15 cellular contexts compared by ENCODE assay signal in the genomic region with DNA sequence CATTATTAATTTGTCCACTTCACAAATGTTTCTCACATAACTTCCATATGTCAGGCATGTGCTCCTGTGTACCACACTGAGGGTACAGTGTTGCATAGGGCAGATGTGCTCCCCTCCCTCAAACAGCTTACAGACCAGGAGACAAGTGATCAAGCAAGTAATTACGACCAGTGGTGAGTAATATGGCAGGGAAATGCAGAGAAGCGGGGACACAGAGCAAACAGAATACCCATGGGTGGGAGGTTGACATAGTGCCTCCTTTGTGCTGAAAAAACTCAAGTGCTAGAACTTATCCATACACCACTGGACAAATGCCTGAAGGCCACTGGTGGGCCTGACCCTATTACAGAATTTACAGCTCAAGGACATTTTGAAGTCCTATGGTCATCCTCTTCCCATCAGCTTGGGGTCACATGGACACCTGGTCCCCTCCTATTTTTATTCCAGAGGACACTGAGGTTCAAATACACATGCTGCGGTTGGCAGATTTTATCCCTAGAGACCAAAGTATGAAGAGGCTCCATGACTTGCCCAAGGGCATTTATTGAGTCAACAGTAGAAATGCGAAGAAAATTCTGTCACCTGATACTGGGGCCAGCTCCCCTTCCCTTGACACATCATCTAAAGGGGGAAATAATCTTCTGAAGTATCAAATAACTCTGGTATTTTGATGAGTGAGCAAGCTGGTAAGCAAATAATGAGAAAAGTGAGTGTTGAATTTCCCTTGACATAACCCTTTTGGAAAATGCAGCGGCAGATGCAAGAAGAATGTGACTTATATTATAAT.
DNase-seq lines count a peak whose midpoint lies in the region; TF ChIP-seq lines count a peak whose summit lies in the region.
"Had no signal": no experiment of that assay in that cellular context is flagged by ENCODE, and none has a peak within 500 bp of the region (broad histone marks: within the 10 kb centered on the region; RNA-seq: fewer than 3 reads in every experiment).

No MANE protein-coding gene starts in this region.

- H3K36me3 ChIP-seq in testis (ENCODE audit: low read depth, missing control alignments) = no peaks in the 10 kb centered on the region

- H3K4me1 ChIP-seq in testis = no peaks in the 10 kb centered on the region

- no peak overlapping the region for H3K4me3 ChIP-seq in testis

- H3K27ac Mint-ChIP-seq in mesothelial cell of epicardium = peak overlapping the region; percentile 81
- H3K27ac Mint-ChIP-seq: effector memory CD8-positive, alpha-beta T cell; stimulated activated naive CD8-positive, alpha-beta T cell treated with anti-CD3 and anti-CD28 coated beads, Interleukin-15, amount 100 ng/mL, for 72 hours had no signal

- intact Hi-C loops in testis (cut with DNase I; ENCODE audit: low total_unique reads) = no loop called here

- no peaks in the 10 kb centered on the region for H3K27me3 Mint-ChIP-seq in mesothelial cell of epicardium (ENCODE audit: low read depth)

- H3K36me3 Mint-ChIP-seq in mesothelial cell of epicardium = no peaks in the 10 kb centered on the region

- DNase-seq in ELR (ENCODE audit: low read depth) (peak; percentile 90), NCI-H2171 (lab: John Stamatoyannopoulos, UW) (peak; percentile 35), T1000 (lab: John Stamatoyannopoulos, UW) (peak; percentile 32), mesothelial cell of epicardium (ENCODE audit: low spot score in 2 of 2, unreplicated experiment in 2 of 2) (no peak), NOMO-1 treated with dmso at 0.1 percent for 144 hours (lab: John Stamatoyannopoulos, UW; ENCODE audit: unreplicated experiment) (no peak), A172 (ENCODE audit: low spot score) (no peak), testis (no peak)
- DNase-seq in activated CD4-positive, CD25-positive, alpha-beta regulatory T cell (lab: John Stamatoyannopoulos, UW) = no peak
- DNase-seq: activated T-cell treated with anti-CD3 and anti-CD28 coated beads, Interleukin-2, amount 50 U/mL, for 1 hour; aorta; COR-L47; effector memory CD8-positive, alpha-beta T cell; hippocampal formation; MM.1S; stimulated activated naive CD8-positive, alpha-beta T cell treated with anti-CD3 and anti-CD28 coated beads, Interleukin-15, amount 100 ng/mL, for 72 hours had no signal

- H3K27me3 ChIP-seq in testis = no peaks in the 10 kb centered on the region

- no peak overlapping the region for H3K4me3 Mint-ChIP-seq in mesothelial cell of epicardium
- H3K4me3 Mint-ChIP-seq: effector memory CD8-positive, alpha-beta T cell; stimulated activated naive CD8-positive, alpha-beta T cell treated with anti-CD3 and anti-CD28 coated beads, Interleukin-15, amount 100 ng/mL, for 72 hours had no signal

- H3K9me3 ChIP-seq in testis = no peaks in the 10 kb centered on the region

- H3K4me1 Mint-ChIP-seq in mesothelial cell of epicardium = peaks cover 69% of the 10 kb centered on the region
- H3K4me1 Mint-ChIP-seq: stimulated activated naive CD8-positive, alpha-beta T cell treated with anti-CD3 and anti-CD28 coated beads, Interleukin-15, amount 100 ng/mL, for 72 hours had no signal

- TF ChIP-seq CTCF in mesothelial cell of epicardium (IDR thresholded peaks at IDR 0.05; ENCODE audit: unreplicated experiment) (no peak), testis (IDR thresholded peaks at IDR 0.05) (no peak)

- 86 to 89% methylated on average over 5 of the region's 5 CpGs for WGBS in testis, 2 donors

- TF ChIP-seq POLR2A in testis (IDR thresholded peaks at IDR 0.05) = no peak

- no peak overlapping the region for H3K27ac ChIP-seq in testis

- peaks cover 11% of the 10 kb centered on the region for H3K9me3 Mint-ChIP-seq in mesothelial cell of epicardium
- H3K9me3 Mint-ChIP-seq: effector memory CD8-positive, alpha-beta T cell; stimulated activated naive CD8-positive, alpha-beta T cell treated with anti-CD3 and anti-CD28 coated beads, Interleukin-15, amount 100 ng/mL, for 72 hours had no signal

Comparison
In these comparisons a context has a peak if more than half of its experiments do, and no peak if none do; other contexts are left out.
1. DNase-seq: peak in ELR (single experiment), NCI-H2171 (single experiment) and T1000 (single experiment); none in mesothelial cell of epicardium (0 of 2), NOMO-1 treated with dmso at 0.1 percent for 144 hours (single experiment), A172 (single experiment), activated CD4-positive, CD25-positive, alpha-beta regulatory T cell (0 of 4) and testis (single experiment).